15 cellular contexts compared by ENCODE assay signal in the genomic region with DNA sequence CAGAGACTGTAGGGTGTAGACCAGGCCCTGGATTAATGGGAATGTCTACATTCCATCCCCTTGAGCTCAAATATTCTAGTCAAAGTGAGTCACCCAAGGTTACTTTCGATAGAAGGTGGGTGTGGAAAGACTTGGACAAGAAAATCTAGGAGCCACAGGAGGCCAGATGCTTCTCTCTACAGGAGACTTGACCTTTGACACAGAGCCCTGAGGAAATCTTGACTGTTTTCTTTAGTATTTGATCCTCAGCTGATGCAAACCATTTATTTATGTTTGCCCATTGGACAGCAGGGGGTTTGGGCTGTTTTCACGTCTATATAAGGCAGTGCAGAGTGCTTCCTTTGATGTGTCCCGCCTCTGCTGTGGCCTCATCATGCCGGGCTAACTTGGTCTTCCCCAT. TPM values are rescaled to one million over a fixed set of nuclear protein-coding genes. Genes with fewer than 3 reads are reported as not detected.
DNase-seq lines count a peak whose midpoint lies in the region; ATAC-seq, FAIRE-seq and TF ChIP-seq lines count a peak whose summit lies in the region.
"Had no signal": no experiment of that assay in that cellular context is flagged by ENCODE, and none has a peak within 500 bp of the region (broad histone marks: within the 10 kb centered on the region; RNA-seq: fewer than 3 reads in every experiment).

No MANE protein-coding gene starts in this region.

- ATAC-seq in HCT116, result peak; percentile 82
- ATAC-seq: sciatic nerve had no signal

- H3K36me3 ChIP-seq in HCT116 (ENCODE audit: control insufficient read depth in 1 of 2, insufficient read depth in 2 of 2, low read length in 2 of 2) (no peaks in the 10 kb centered on the region), thyroid gland (no peaks in the 10 kb centered on the region)

- H4K20me1 ChIP-seq in HCT116 (ENCODE audit: insufficient read depth), result no peaks in the 10 kb centered on the region

- WGBS in thyroid gland, 2 donors, result 59 to 69% methylated on average over 4 of the region's 4 CpGs

- peak overlapping the region; percentile 44 for H3K4me2 ChIP-seq in HCT116 (ENCODE audit: low read length)

- intact Hi-C loops in HCT116 (cut with micrococcal nuclease) (no loop called here), thyroid gland (cut with DNase I) (no loop called here)

- H3K4me1 ChIP-seq in HCT116 (ENCODE audit: control insufficient read depth in 1 of 2, insufficient read depth in 2 of 2, low read length in 2 of 2) (peaks cover 4 to 10% of the 10 kb centered on the region in 2 experiments; a peak in 3 of 4 replicates), thyroid gland (no peaks in the 10 kb centered on the region)

- POLR2A ChIA-PET in HCT116 (lab: Charles Lee), result no interaction called here

- no peak for TF ChIP-seq RAD21 in HCT116 (IDR thresholded peaks at IDR 0.05; ENCODE audit: low read depth)

- H3K27ac ChIP-seq in HCT116 (ENCODE audit: low read depth, low read length) (no peak overlapping the region), thyroid gland (no peak overlapping the region)
- H3K27ac ChIP-seq: SK-N-MC had no signal

- H3K9me3 ChIP-seq in HCT116 (ENCODE audit: control insufficient read depth in 1 of 2, insufficient read depth in 1 of 2, low read depth in 1 of 2, low read length in 2 of 2), result no peaks in the 10 kb centered on the region
- H3K9me3 ChIP-seq in thyroid gland, result no peaks in the 10 kb centered on the region

- no peaks in the 10 kb centered on the region for H3K79me2 ChIP-seq in HCT116 (ENCODE audit: insufficient read depth, low read length)

- H3K9me2 ChIP-seq in HCT116 (ENCODE audit: insufficient read depth), result no peaks in the 10 kb centered on the region

- CTCF ChIA-PET in HCT116 (lab: Charles Lee), result interaction anchor here (0.9 to 1.5 kb wide), 2 partner anchors 24 to 234 kb away, joined by 3 read pairs; no protein-coding TSS in a partner anchor

- peak overlapping the region; percentile 36 for H2AFZ ChIP-seq in HCT116 (ENCODE audit: low read depth, low read length, poor library complexity, severe bottlenecking)

- FAIRE-seq in RCC 7860 (lab: Jason Lieb, UNC), result no peak
- no peak for FAIRE-seq in GM19239 (lab: Jason Lieb, UNC)

- H3K4me3 ChIP-seq in HCT116 (replicated peaks in 1 of 2; ENCODE audit: low read depth in 1 of 2, low read length in 2 of 2), result no peak overlapping the region
- no peak overlapping the region for H3K4me3 ChIP-seq in fibroblast of mammary gland (ENCODE audit: control insufficient read depth, low read depth, low read length)
- no peak overlapping the region for H3K4me3 ChIP-seq in thyroid gland (replicated peaks in 1 of 3)
- H3K4me3 ChIP-seq: SK-N-MC had no signal

- DNase-seq in HCT116 (ENCODE audit: low read depth, low spot score) (peak; percentile 21), RCC 7860 (ENCODE audit: low spot score) (peak; percentile 70), fibroblast of mammary gland (ENCODE audit: low read depth) (peak; percentile 79), renal cortical epithelial cell (ENCODE audit: low read depth) (peak; percentile 85), COLO829 (ENCODE audit: low spot score) (no peak), thyroid gland (no peak), GM19239 (ENCODE audit: insufficient read length, low spot score) (no peak), NCI-H446 (lab: John Stamatoyannopoulos, UW) (no peak)
- DNase-seq: activated CD4-positive, alpha-beta T cell treated with anti-CD3 and anti-CD28 coated beads for 4 hours; activated effector memory CD4-positive, alpha-beta T cell treated with Interleukin-2 at 50 U/mL for 16 hours; cortex of kidney; NCI-H526 treated with DMSO at 0.1 percent for 48 hours; stimulated activated CD8-positive, alpha-beta memory T cell treated with anti-CD3 and anti-CD28 coated beads, Interleukin-4, amount 100 ng/mL, for 48 hours had no signal

- TF ChIP-seq POLR2A in HCT116 (IDR thresholded peaks at IDR 0.05; ENCODE audit: borderline replicate concordance, extremely low read depth, insufficient read depth, insufficient read length), result no peak
- TF ChIP-seq POLR2A in thyroid gland (IDR thresholded peaks at IDR 0.05), result no peak

- BruUV-seq in HCT116 (replicated peaks; lab: Mats Ljungman, UMichigan), result no TSS peak

- H3K9ac ChIP-seq in HCT116 (ENCODE audit: low read length), result no peak overlapping the region

- TF ChIP-seq CTCF in HCT116 (IDR thresholded peaks at IDR 0.05 in 2 of 3, conservative IDR thresholded peaks at IDR 0.05 in 1 of 3; ENCODE audit: borderline replicate concordance in 1 of 3, insufficient read depth in 1 of 3, low read depth in 2 of 3, low read length in 2 of 3), result no peak
- no peak for TF ChIP-seq CTCF in fibroblast of mammary gland (conservative IDR thresholded peaks at IDR 0.05; ENCODE audit: control insufficient read depth, insufficient read depth, low read depth, low read length)
- TF ChIP-seq CTCF in thyroid gland (IDR thresholded peaks at IDR 0.05), result no peak

- RAD21 ChIA-PET in HCT116 (lab: Charles Lee; ENCODE audit: low non-redundant PET in 1 of 2, low total read pairs in 2 of 2, uncharacterized antibody in 2 of 2, unreplicated experiment in 2 of 2), result no interaction called here

- H3K27me3 ChIP-seq in HCT116 (ENCODE audit: insufficient read depth, low read length), result no peaks in the 10 kb centered on the region
- no peaks in the 10 kb centered on the region for H3K27me3 ChIP-seq in thyroid gland

TF ChIP-seq in HCT116, 20 proteins besides CTCF, POLR2A, EP300 and RAD21:
- TF ChIP-seq CBX3 (IDR thresholded peaks at IDR 0.05; ENCODE audit: low read depth) (no peak), TCF7L2 (IDR thresholded peaks at IDR 0.05; ENCODE audit: borderline replicate concordance, extremely low read depth, insufficient read depth, insufficient read length) (peak; percentile 89), JUND (IDR thresholded peaks at IDR 0.05) (no peak)

RNA-seq across cellular contexts. Expression of a gene that starts 15.7 kb away (rescaled TPM):
- total RNA-seq in HCT116 (2021; ENCODE audit: unreplicated experiment), result 0.57 TPM
- 0.17 and 0.21 TPM in 2 replicates for polyA plus RNA-seq in HCT116 (2012)
- total RNA-seq in renal cortical epithelial cell, result 9.6 and 25.5 TPM in 2 replicates
- total RNA-seq in thyroid gland, result 1 to 10 TPM; 4.1 to 8.0 (median 4.9) TPM

RNA-seq across cellular contexts. Expression of a gene that starts 41.3 kb away (rescaled TPM):
- total RNA-seq in HCT116 (2021; ENCODE audit: unreplicated experiment), result 355 TPM
- 180 and 258 TPM in 2 replicates for polyA plus RNA-seq in HCT116 (2012)
- total RNA-seq in renal cortical epithelial cell, result 247 and 329 TPM in 2 replicates
- 10 to 100 TPM; 75.4 to 99.3 (median 86.7) TPM for total RNA-seq in thyroid gland

Comparison
In these comparisons a context has a peak if more than half of its experiments do, and no peak if none do; other contexts are left out.
1. DNase-seq: peak in HCT116 (single experiment), RCC 7860 (single experiment), fibroblast of mammary gland (single experiment) and renal cortical epithelial cell (single experiment); none in COLO829 (single experiment), thyroid gland (0 of 2), GM19239 (single experiment) and NCI-H446 (0 of 2).